In the genomic region with DNA sequence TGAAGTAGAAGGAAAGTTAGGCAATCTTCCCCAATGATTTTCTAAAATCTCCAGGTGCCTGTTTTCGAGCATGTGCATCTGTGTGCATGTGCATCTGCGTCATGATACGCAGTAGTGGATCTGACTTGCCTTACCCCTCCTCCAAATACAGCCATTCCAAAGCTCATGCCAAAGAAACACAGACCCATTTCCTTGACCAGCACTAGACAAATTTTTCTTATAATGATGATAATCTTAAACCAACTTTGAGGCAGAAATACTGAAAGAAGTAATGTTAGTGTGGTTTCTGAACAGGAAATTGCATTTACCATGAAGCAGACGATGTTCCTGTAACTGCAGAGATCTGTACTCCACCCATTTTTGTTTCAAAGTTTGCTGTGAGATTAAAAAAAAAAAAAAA, we compare ENCODE assay signal across 11 cellular contexts. TPM values are rescaled to one million over a fixed set of nuclear protein-coding genes. Genes with fewer than 3 reads are reported as not detected.
A peak's percentile ranks its signal among the peaks of the same experiment; 100 is the strongest.
DNase-seq lines count a peak whose midpoint lies in the region; ATAC-seq and TF ChIP-seq lines count a peak whose summit lies in the region.
"Had no signal": no experiment of that assay in that cellular context is flagged by ENCODE, and none has a peak within 500 bp of the region (broad histone marks: within the 10 kb centered on the region; RNA-seq: fewer than 3 reads in every experiment).

No MANE protein-coding gene starts in this region.

- no peaks in the 10 kb centered on the region for H3K36me3 ChIP-seq in left ventricle myocardium inferior
- H3K36me3 ChIP-seq in upper lobe of left lung = no peaks in the 10 kb centered on the region
- H3K36me3 ChIP-seq: tibial nerve, WERI-Rb-1 had no signal

- H3K9me3 ChIP-seq in left ventricle myocardium inferior (replicated peaks) = no peaks in the 10 kb centered on the region
- H3K9me3 ChIP-seq in T-helper 17 cell (ENCODE audit: control insufficient read depth, low read length, poor library complexity, severe bottlenecking) = peaks cover 2% of the 10 kb centered on the region
- H3K9me3 ChIP-seq in upper lobe of left lung = no peaks in the 10 kb centered on the region
- H3K9me3 ChIP-seq: tibial nerve had no signal

- peaks cover 70% of the 10 kb centered on the region for H3K4me1 Mint-ChIP-seq in T-helper 17 cell

- peaks cover 11% of the 10 kb centered on the region for H3K36me3 Mint-ChIP-seq in T-helper 17 cell (ENCODE audit: low read depth)

- no peaks in the 10 kb centered on the region for H3K27me3 ChIP-seq in left ventricle myocardium inferior (ENCODE audit: low read depth)
- H3K27me3 ChIP-seq in upper lobe of left lung = no peaks in the 10 kb centered on the region
- H3K27me3 ChIP-seq: tibial nerve had no signal

- no peak for TF ChIP-seq EP300 in upper lobe of left lung (IDR thresholded peaks at IDR 0.05)

- H3K27ac ChIP-seq in left ventricle myocardium inferior (replicated peaks) (peak overlapping the region; percentile 3), upper lobe of left lung (peak overlapping the region; percentile 77 to 83 (median 80))
- H3K27ac ChIP-seq: WERI-Rb-1 had no signal

- no peaks in the 10 kb centered on the region for H3K27me3 Mint-ChIP-seq in T-helper 17 cell

- H3K4me1 ChIP-seq in left ventricle myocardium inferior (peaks cover 8% of the 10 kb centered on the region), upper lobe of left lung (peaks cover 0 to 7% (median 5%) of the 10 kb centered on the region in 4 donors)

- ATAC-seq in T-helper 17 cell (peak; percentile 65), upper lobe of left lung (ENCODE audit: low FRiP score in 2 of 2) (peak in 1 of 2 donors; percentile 51), GM19351 (IDR thresholded peaks at IDR 0.05; ENCODE audit: unreplicated experiment) (no peak)

- WGBS in upper lobe of left lung, 2 donors = 50 to 56% methylated on average over 4 of the region's 4 CpGs

- H3K4me3 Mint-ChIP-seq in T-helper 17 cell = peak overlapping the region; percentile 62

- H3K4me3 ChIP-seq in left ventricle myocardium inferior = no peak overlapping the region
- H3K4me3 ChIP-seq in upper lobe of left lung = no peak overlapping the region
- H3K4me3 ChIP-seq: tibial nerve had no signal

- DNase-seq in left ventricle myocardium inferior = no peak
- no peak for DNase-seq in cardiac septum (ENCODE audit: low spot score)
- no peak for DNase-seq in T-helper 17 cell
- DNase-seq in effector CD4-positive, alpha-beta T cell = peak; percentile 34
- DNase-seq in upper lobe of left lung = no peak
- DNase-seq in stimulated activated CD4-positive, alpha-beta T cell treated with anti-CD3 and anti-CD28 coated beads, Interleukin-4, amount 100 ng/mL, for 24 hours = no peak
- no peak for DNase-seq in activated gamma-delta T cell treated with Interleukin-2 at 50 U/mL for 16 hours
- DNase-seq: KG1, WERI-Rb-1 had no signal

- peak in 1 of 4 donors; percentile 28 for TF ChIP-seq POLR2A in upper lobe of left lung (IDR thresholded peaks at IDR 0.05)

- no peak for TF ChIP-seq CTCF in left ventricle myocardium inferior (IDR thresholded peaks at IDR 0.05; ENCODE audit: borderline replicate concordance)
- no peak for TF ChIP-seq CTCF in upper lobe of left lung (IDR thresholded peaks at IDR 0.05)

- peak overlapping the region; percentile 88 for H3K27ac Mint-ChIP-seq in T-helper 17 cell

- intact Hi-C loops in left ventricle myocardium inferior (cut with micrococcal nuclease) = no loop called here
- intact Hi-C loops in cardiac septum (cut with DNase I) = loop anchor here (10.0 kb wide), 1 partner anchor 67 kb away; no protein-coding TSS in a partner anchor

RNA-seq across cellular contexts. Expression of gene CYTIP, which starts 25.7 kb away (rescaled TPM):
- total RNA-seq in left ventricle myocardium inferior (0.82 TPM), cardiac septum (2.5 TPM), T-helper 17 cell (100 to 1,000 TPM; 286 to 294 TPM), upper lobe of left lung (10 to 100 TPM; 23.1 to 47.1 (median 28.5) TPM)

Comparison
In these comparisons a context has a peak if more than half of its experiments do, and no peak if none do; other contexts are left out.
1. RNA of gene CYTIP, which starts 25.7 kb away (total RNA-seq): 286 to 294 TPM in T-helper 17 cell; 23.1 to 47.1 TPM in upper lobe of left lung, 2.5 TPM in cardiac septum (single experiment) and 0.82 TPM in left ventricle myocardium inferior (single experiment); every median in the first group is over 4 times any median in the second.